8 cellular contexts compared by ENCODE assay signal in the genomic region with DNA sequence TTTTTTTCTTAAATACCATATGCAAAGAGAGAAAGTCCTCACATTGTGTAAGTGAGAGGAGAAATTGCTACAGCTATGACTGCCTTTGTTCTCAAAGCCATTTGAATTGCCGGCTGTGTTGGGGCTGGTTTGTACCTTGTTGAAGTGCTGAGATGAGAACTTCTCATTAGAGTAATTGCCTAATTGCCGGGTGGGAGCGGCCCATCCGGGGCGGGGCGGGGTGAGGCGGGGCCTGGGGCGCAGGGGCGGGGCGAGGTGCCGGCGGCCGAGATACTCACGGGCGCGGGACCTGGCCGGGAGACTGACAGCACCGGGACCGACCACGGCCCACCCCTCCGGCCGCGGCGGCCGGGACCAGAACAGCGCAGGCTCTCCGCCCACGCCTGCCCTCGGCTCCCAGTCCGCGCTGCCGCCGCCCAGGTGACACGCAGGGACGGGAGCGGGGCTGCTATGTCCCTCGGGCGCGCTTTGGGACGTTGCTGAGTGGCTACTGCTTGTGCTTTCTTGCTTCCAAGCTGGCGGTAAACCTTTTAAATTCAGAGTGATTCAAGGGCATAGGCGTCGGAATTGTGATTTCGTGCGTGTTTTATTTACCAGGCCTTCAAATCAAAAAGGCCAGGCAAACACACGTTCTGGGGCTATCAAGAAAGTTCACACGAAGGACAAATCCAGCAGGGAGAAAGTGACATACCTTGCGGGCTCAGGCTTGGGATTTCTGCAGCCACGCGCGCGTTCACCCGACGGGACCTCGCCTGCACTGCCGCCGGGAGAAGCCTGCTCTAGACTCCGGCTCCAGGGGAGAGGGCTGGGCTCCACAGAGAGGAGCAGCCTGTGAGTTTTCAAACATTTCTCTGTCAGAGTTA.
DNase-seq lines count a peak whose midpoint lies in the region; ATAC-seq and TF ChIP-seq lines count a peak whose summit lies in the region.

No MANE protein-coding gene starts in this region.

- H3K36me3 Mint-ChIP-seq in brain (peaks cover 38% of the 10 kb centered on the region), immature natural killer cell (peaks cover 0 to 7% (median 6%) of the 10 kb centered on the region in 3 donors)

- DNase-seq in CMK (ENCODE audit: low read depth) = peak; percentile 38
- no peak for DNase-seq in LNCaP clone FGC (ENCODE audit: low read depth)
- DNase-seq in T-helper 9 cell = peak; percentile 35
- DNase-seq in immature natural killer cell = peak; percentile 25 to 31 (median 30)
- peak; percentile 7 to 23 for DNase-seq in stimulated activated CD4-positive, alpha-beta T cell treated with anti-CD3 and anti-CD28 coated beads, Interleukin-15, amount 100 ng/mL, for 48 hours (ENCODE audit: low read depth in 2 of 2)
- no peak for DNase-seq in GOT3 (lab: John Stamatoyannopoulos, UW)

- H3K27me3 Mint-ChIP-seq in brain = peaks cover 73% of the 10 kb centered on the region
- H3K27me3 Mint-ChIP-seq in immature natural killer cell (ENCODE audit: low read depth in 3 of 3) = peaks cover 0 to 10% (median 4%) of the 10 kb centered on the region in 3 donors

- peak overlapping the region; percentile 20 to 82 (median 67) for H3K27ac Mint-ChIP-seq in brain
- H3K27ac Mint-ChIP-seq in immature natural killer cell = peak overlapping the region in 1 of 6 donors; percentile 41

- H3K4me3 ChIP-seq in LNCaP clone FGC (ENCODE audit: low read depth, low read length) = peak overlapping the region; percentile 58

- peak; percentile 88 for ATAC-seq in GM21423 (IDR thresholded peaks at IDR 0.05; ENCODE audit: unreplicated experiment)

- peaks cover 54% of the 10 kb centered on the region for H3K4me1 Mint-ChIP-seq in brain
- H3K4me1 Mint-ChIP-seq in immature natural killer cell = peaks cover 12 to 22% of the 10 kb centered on the region in 2 donors

- peak overlapping the region; percentile 82 to 90 (median 87) for H3K4me3 Mint-ChIP-seq in brain
- peak overlapping the region; percentile 80 to 88 (median 85) for H3K4me3 Mint-ChIP-seq in immature natural killer cell

- TF ChIP-seq CTCF in LNCaP clone FGC (IDR thresholded peaks at IDR 0.05; ENCODE audit: control insufficient read depth, extremely low read depth, insufficient read depth) (no peak), brain (conservative IDR thresholded peaks at IDR 0.05) (no peak)

- H3K9me3 Mint-ChIP-seq in brain (peaks cover 0 to 8% (median 0%) of the 10 kb centered on the region in 5 experiments), immature natural killer cell (no peaks in the 10 kb centered on the region)

Comparison
In these comparisons a context has a peak if more than half of its experiments do, and no peak if none do; other contexts are left out.
1. DNase-seq: peak in CMK (single experiment), T-helper 9 cell (single experiment), immature natural killer cell (3 of 3) and stimulated activated CD4-positive, alpha-beta T cell treated with anti-CD3 and anti-CD28 coated beads, Interleukin-15, amount 100 ng/mL, for 48 hours (2 of 2); none in LNCaP clone FGC (single experiment) and GOT3 (single experiment).